15 cellular contexts compared by ENCODE assay signal in genomic region chr11:47711225-47711624, GRCh38. TPM values are rescaled to one million over a fixed set of nuclear protein-coding genes. Genes with fewer than 3 reads are reported as not detected.
DNase-seq lines count a peak whose midpoint lies in the region; ATAC-seq, FAIRE-seq and TF ChIP-seq lines count a peak whose summit lies in the region.
"Had no signal": no experiment of that assay in that cellular context is flagged by ENCODE, and none has a peak within 500 bp of the region (broad histone marks: within the 10 kb centered on the region; RNA-seq: fewer than 3 reads in every experiment).

No MANE protein-coding gene starts in this region.

- CTCF ChIA-PET in activated CD8-positive, alpha-beta T cell treated with anti-CD3 and anti-CD28 coated beads for 36 hours (lab: Charles Lee) = interaction anchor here (1.2 kb wide), 1 partner anchor 32 kb away, joined by 4 read pairs; no protein-coding TSS in a partner anchor

- H3K4me1 ChIP-seq in right lobe of liver = peaks cover 0 to 24% (median 3%) of the 10 kb centered on the region in 4 donors
- H3K4me1 ChIP-seq: Caco-2 had no signal

- H3K27me3 ChIP-seq in right lobe of liver = no peaks in the 10 kb centered on the region

- H3K36me3 Mint-ChIP-seq in activated T-cell treated with anti-CD3 and anti-CD28 coated beads, Interleukin-2, amount 50 U/mL, for 24 hours (ENCODE audit: low read depth) = peaks cover 21% of the 10 kb centered on the region
- H3K36me3 Mint-ChIP-seq in activated CD8-positive, alpha-beta T cell treated with anti-CD3 and anti-CD28 coated beads for 36 hours (ENCODE audit: low read depth) = peaks cover 13% of the 10 kb centered on the region

- no peak for TF ChIP-seq CTCF in right lobe of liver (IDR thresholded peaks at IDR 0.05)
- no peak for TF ChIP-seq CTCF in activated CD8-positive, alpha-beta T cell treated with anti-CD3 and anti-CD28 coated beads for 36 hours (IDR thresholded peaks at IDR 0.05)

- no peaks in the 10 kb centered on the region for H3K36me3 ChIP-seq in right lobe of liver

- no peaks in the 10 kb centered on the region for H3K9me3 Mint-ChIP-seq in activated T-cell treated with anti-CD3 and anti-CD28 coated beads, Interleukin-2, amount 50 U/mL, for 24 hours
- peaks cover 8% of the 10 kb centered on the region for H3K9me3 Mint-ChIP-seq in activated CD8-positive, alpha-beta T cell treated with anti-CD3 and anti-CD28 coated beads for 36 hours
- H3K9me3 Mint-ChIP-seq: CD8-positive, alpha-beta memory T cell had no signal

- H3K27ac Mint-ChIP-seq in activated T-cell treated with anti-CD3 and anti-CD28 coated beads, Interleukin-2, amount 50 U/mL, for 24 hours = peak overlapping the region; percentile 14
- no peak overlapping the region for H3K27ac Mint-ChIP-seq in activated CD8-positive, alpha-beta T cell treated with anti-CD3 and anti-CD28 coated beads for 36 hours

- peak in 3 of 4 donors; percentile 46 to 59 (median 46) for ATAC-seq in right lobe of liver
- ATAC-seq in activated CD8-positive, alpha-beta T cell treated with anti-CD3 and anti-CD28 coated beads for 36 hours = no peak

- H3K27me3 Mint-ChIP-seq in activated T-cell treated with anti-CD3 and anti-CD28 coated beads, Interleukin-2, amount 50 U/mL, for 24 hours = no peaks in the 10 kb centered on the region
- H3K27me3 Mint-ChIP-seq in activated CD8-positive, alpha-beta T cell treated with anti-CD3 and anti-CD28 coated beads for 36 hours = no peaks in the 10 kb centered on the region
- H3K27me3 Mint-ChIP-seq: CD8-positive, alpha-beta memory T cell had no signal

- POLR2A ChIA-PET in activated CD8-positive, alpha-beta T cell treated with anti-CD3 and anti-CD28 coated beads for 36 hours (lab: Charles Lee) = no interaction called here

- TF ChIP-seq POLR2A in right lobe of liver (IDR thresholded peaks at IDR 0.05) = no peak

- FAIRE-seq in GM19239 (lab: Jason Lieb, UNC) = no peak

- H3K27ac ChIP-seq in right lobe of liver = peak overlapping the region in 1 of 3 donors; percentile 49
- H3K27ac ChIP-seq: 22Rv1 had no signal

- peaks cover 30% of the 10 kb centered on the region for H3K4me1 Mint-ChIP-seq in activated T-cell treated with anti-CD3 and anti-CD28 coated beads, Interleukin-2, amount 50 U/mL, for 24 hours (ENCODE audit: low read depth)
- H3K4me1 Mint-ChIP-seq in activated CD8-positive, alpha-beta T cell treated with anti-CD3 and anti-CD28 coated beads for 36 hours (ENCODE audit: low read depth) = peaks cover 16% of the 10 kb centered on the region

- H3K4me3 Mint-ChIP-seq in activated T-cell treated with anti-CD3 and anti-CD28 coated beads, Interleukin-2, amount 50 U/mL, for 24 hours = no peak overlapping the region
- no peak overlapping the region for H3K4me3 Mint-ChIP-seq in activated CD8-positive, alpha-beta T cell treated with anti-CD3 and anti-CD28 coated beads for 36 hours
- H3K4me3 Mint-ChIP-seq: CD14-positive monocyte, H9 had no signal

- DNase-seq in activated T-cell treated with anti-CD3 and anti-CD28 coated beads, Interleukin-2, amount 50 U/mL, for 24 hours = no peak
- no peak for DNase-seq in activated T-cell treated with anti-CD3 and anti-CD28 coated beads, Interleukin-2, amount 50 U/mL, for 1 hour
- DNase-seq in iPS-NIHi11 (ENCODE audit: low spot score) = peak; percentile 61
- DNase-seq in right lobe of liver = peak in 2 of 3 donors; percentile 46 to 53
- DNase-seq in GM19239 (ENCODE audit: insufficient read length, low spot score) = no peak
- no peak for DNase-seq in activated CD8-positive, alpha-beta T cell treated with anti-CD3 and anti-CD28 coated beads for 36 hours
- no peak for DNase-seq in SHP77 (lab: John Stamatoyannopoulos, UW)
- DNase-seq: Caco-2; CD8-positive, alpha-beta memory T cell; DMS53; GF-D8; H9; IMR-90 had no signal

- peak overlapping the region in 1 of 3 donors; percentile 7 for H3K4me3 ChIP-seq in right lobe of liver

- intact Hi-C loops in right lobe of liver (cut with DNase I) = loop anchor here in 1 of 2 donors (10.0 kb wide), 1 partner anchor 56 kb away; no protein-coding TSS in a partner anchor
- intact Hi-C loops in activated CD8-positive, alpha-beta T cell treated with anti-CD3 and anti-CD28 coated beads for 36 hours (cut with micrococcal nuclease) = no loop called here

- no peaks in the 10 kb centered on the region for H3K9me3 ChIP-seq in right lobe of liver
- H3K9me3 ChIP-seq: Caco-2 had no signal

- 42% methylated on average over 5 of the region's 5 CpGs for WGBS in right lobe of liver (ENCODE audit: insufficient coverage, low coverage, low lambda C conversion rate, missing lambda C conversion rate)

RNA-seq across cellular contexts. Expression of gene AGBL2, which starts 3.9 kb away (rescaled TPM):
- total RNA-seq in right lobe of liver = 1 to 10 TPM in 4 of 6 experiments, under 1 TPM in 2; 0.43 to 5.8 (median 2.1) TPM
- 1 to 10 TPM; 4.5 to 7.1 TPM for total RNA-seq in activated CD8-positive, alpha-beta T cell treated with anti-CD3 and anti-CD28 coated beads for 36 hours

RNA-seq across cellular contexts. Expression of gene FNBP4, which starts 55.9 kb away (rescaled TPM):
- total RNA-seq in right lobe of liver = 10 to 100 TPM; 20.2 to 43.3 (median 29.9) TPM
- 100 to 1,000 TPM; 114 to 117 TPM for total RNA-seq in activated CD8-positive, alpha-beta T cell treated with anti-CD3 and anti-CD28 coated beads for 36 hours

Comparison
In these comparisons a context has a peak if more than half of its experiments do, and no peak if none do; other contexts are left out.
1. DNase-seq: peak in iPS-NIHi11 (single experiment) and right lobe of liver (2 of 3); none in activated T-cell treated with anti-CD3 and anti-CD28 coated beads, Interleukin-2, amount 50 U/mL, for 24 hours (single experiment), activated T-cell treated with anti-CD3 and anti-CD28 coated beads, Interleukin-2, amount 50 U/mL, for 1 hour (single experiment), GM19239 (single experiment), activated CD8-positive, alpha-beta T cell treated with anti-CD3 and anti-CD28 coated beads for 36 hours (single experiment) and SHP77 (0 of 2).